Comparison of ENCODE assay signal across 33 cellular contexts in genomic region chr20:11050350-11050749, GRCh38.
"Had no signal": no experiment of that assay in that cellular context is flagged by ENCODE, and none has a peak within 500 bp of the region (broad histone marks: within the 10 kb centered on the region; RNA-seq: fewer than 3 reads in every experiment).

No MANE protein-coding gene starts in this region.

- H3K4me1 ChIP-seq: adrenal gland, body of pancreas, breast epithelium had no signal

- DNase-seq: activated B cell treated with CpG ODN at 0.5 μM for 24 hours; activated CD4-positive, alpha-beta memory T cell treated with anti-CD3 and anti-CD28 coated beads for 36 hours; activated CD4-positive, alpha-beta T cell treated with anti-CD3 and anti-CD28 coated beads for 4 hours; activated CD4-positive, alpha-beta T cell treated with anti-CD3 and anti-CD28 coated beads, Interleukin-2, amount 10 ng/mL, durations not matched to agents 24 days and 14 days; activated CD4-positive, alpha-beta T cell treated with anti-CD3 and anti-CD28 coated beads, Interleukin-2, amount 50 U/mL, for 1 hour; activated CD4-positive, alpha-beta T cell treated with anti-CD3 and anti-CD28 coated beads, Interleukin-2, amount 50 U/mL, for 4 hours; activated CD4-positive, CD25-positive, alpha-beta regulatory T cell treated with anti-CD3 and anti-CD28 coated beads, Interleukin-2, amount 50 U/mL, for 72 hours; activated CD8-positive, alpha-beta memory T cell treated with anti-CD3 and anti-CD28 coated beads, Interleukin-2, amount 50 U/mL, for 4 hours; activated CD8-positive, alpha-beta T cell treated with anti-CD3 and anti-CD28 coated beads for 36 hours; activated effector memory CD4-positive, alpha-beta T cell treated with anti-CD3 and anti-CD28 coated beads, Interleukin-2, amount 50 U/mL, for 16 hours; activated gamma-delta T cell treated with Interleukin-2 at 50 U/mL for 16 hours; activated naive CD4-positive, alpha-beta T cell; activated naive CD4-positive, alpha-beta T cell treated with anti-CD3 and anti-CD28 coated beads for 36 hours; activated naive CD4-positive, alpha-beta T cell treated with anti-CD3 and anti-CD28 coated beads, Interleukin-2, amount 50 U/mL, for 16 hours; activated naive CD8-positive, alpha-beta T cell treated with anti-CD3 and anti-CD28 coated beads for 36 hours; activated T-cell treated with anti-CD3 and anti-CD28 coated beads for 4 hours; activated T-cell treated with anti-CD3 and anti-CD28 coated beads, Interleukin-2, amount 50 U/mL, for 1 hour; activated T-cell treated with anti-CD3 and anti-CD28 coated beads, Interleukin-2, amount 50 U/mL, for 4 hours; activated T-cell treated with anti-CD3 and anti-CD28 coated beads, Interleukin-2, amount 50 U/mL, for 72 hours; adrenal gland; amniotic stem cell; aorta; body of pancreas; brain microvascular endothelial cell; central memory CD4-positive, alpha-beta T cell; T-helper 2 cell; T-helper 9 cell had no signal

- H3K4me3 ChIP-seq: adrenal gland, body of pancreas, breast epithelium had no signal

- H3K9me3 ChIP-seq: adrenal gland, body of pancreas, breast epithelium had no signal

- ATAC-seq: activated CD8-positive, alpha-beta T cell treated with anti-CD3 and anti-CD28 coated beads for 36 hours; activated naive CD4-positive, alpha-beta T cell treated with anti-CD3 and anti-CD28 coated beads, Interleukin-2, amount 50 U/mL, for 72 hours; activated T-cell treated with anti-CD3 and anti-CD28 coated beads, Interleukin-2, amount 50 U/mL, for 4 hours; activated T-cell treated with anti-CD3 and anti-CD28 coated beads, Interleukin-2, amount 50 U/mL, for 72 hours; activated T-helper 17 cell treated with anti-CD3 and anti-CD28 coated beads, Interleukin-2, amount 50 U/mL, for 72 hours; body of pancreas had no signal

- H3K27me3 ChIP-seq: adrenal gland, body of pancreas, brain microvascular endothelial cell, breast epithelium had no signal

- FAIRE-seq: colon, TTC549 had no signal

- H3K27ac ChIP-seq: adrenal gland, body of pancreas, brain microvascular endothelial cell, breast epithelium, VCaP had no signal

- H3K36me3 ChIP-seq: adrenal gland, brain microvascular endothelial cell, breast epithelium had no signal
